9 cellular contexts compared by ENCODE assay signal in the genomic region with DNA sequence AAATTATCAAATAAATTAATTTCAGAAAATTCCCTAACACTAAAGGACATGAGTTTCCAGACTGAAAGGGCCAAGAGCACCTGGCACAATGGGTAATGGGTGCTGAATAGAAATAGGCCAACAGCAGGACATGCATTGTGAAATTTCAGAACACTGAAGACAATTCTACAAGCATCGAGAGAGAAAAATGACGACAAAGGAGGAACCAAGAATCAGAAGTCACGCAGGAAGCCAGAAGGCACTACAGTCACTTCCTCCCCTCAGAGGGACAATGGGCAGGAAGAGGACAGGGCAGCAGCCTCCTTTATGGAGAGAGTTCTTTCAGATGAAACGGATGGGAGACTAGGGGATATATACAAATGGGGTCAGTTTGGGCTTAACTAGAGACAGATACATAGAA. TPM values are rescaled to one million over a fixed set of nuclear protein-coding genes. Genes with fewer than 3 reads are reported as not detected.
A peak's percentile ranks its signal among the peaks of the same experiment; 100 is the strongest.
DNase-seq lines count a peak whose midpoint lies in the region; ATAC-seq and TF ChIP-seq lines count a peak whose summit lies in the region.
"Had no signal": no experiment of that assay in that cellular context is flagged by ENCODE, and none has a peak within 500 bp of the region (broad histone marks: within the 10 kb centered on the region; RNA-seq: fewer than 3 reads in every experiment).

No MANE protein-coding gene starts in this region.

- peaks cover 11% of the 10 kb centered on the region for H3K4me1 Mint-ChIP-seq in activated CD4-positive, alpha-beta memory T cell treated with anti-CD3 and anti-CD28 coated beads for 36 hours (ENCODE audit: low read depth)

- no peaks in the 10 kb centered on the region for H4K20me1 ChIP-seq in BLaER1

- intact Hi-C loops in activated CD4-positive, alpha-beta memory T cell treated with anti-CD3 and anti-CD28 coated beads for 36 hours (cut with micrococcal nuclease), result no loop called here

- no peak for TF ChIP-seq CTCF in liver (IDR thresholded peaks at IDR 0.05; ENCODE audit: low read depth, low read length, missing input control)

- no peaks in the 10 kb centered on the region for H3K27me3 Mint-ChIP-seq in activated CD4-positive, alpha-beta memory T cell treated with anti-CD3 and anti-CD28 coated beads for 36 hours

- WGBS in liver, result 59% methylated on average over 4 of the region's 4 CpGs

- no peak for DNase-seq in activated CD4-positive, alpha-beta memory T cell treated with anti-CD3 and anti-CD28 coated beads for 36 hours
- DNase-seq in NK-92 (lab: John Stamatoyannopoulos, UW; ENCODE audit: unreplicated experiment), result no peak
- DNase-seq in HAP-1 (ENCODE audit: low spot score in 2 of 2), result no peak
- DNase-seq in NCI-H1694 (lab: John Stamatoyannopoulos, UW), result no peak
- DNase-seq: NCI-H1417 treated with DMSO at 0.1 percent for 48 hours had no signal

- H3K4me1 ChIP-seq in BLaER1 (peaks cover 19% of the 10 kb centered on the region), liver (ENCODE audit: control insufficient read depth in 4 of 4, insufficient read depth in 4 of 4, low read length in 3 of 4) (no peaks in the 10 kb centered on the region), HAP-1 (no peaks in the 10 kb centered on the region)

- peak; percentile 16 to 28 for TF ChIP-seq RAD21 in liver (IDR thresholded peaks at IDR 0.05)

- no peak overlapping the region for H3K4me3 Mint-ChIP-seq in activated CD4-positive, alpha-beta memory T cell treated with anti-CD3 and anti-CD28 coated beads for 36 hours

- H3K27me3 ChIP-seq in BLaER1 (no peaks in the 10 kb centered on the region), liver (ENCODE audit: control insufficient read depth in 4 of 4, insufficient read depth in 4 of 4, low read length in 3 of 4) (no peaks in the 10 kb centered on the region), HAP-1 (ENCODE audit: low read depth) (no peaks in the 10 kb centered on the region)

- H3K9ac ChIP-seq in BLaER1, result no peak overlapping the region
- no peak overlapping the region for H3K9ac ChIP-seq in liver (ENCODE audit: low read depth in 1 of 2, low read length in 2 of 2)

- POLR2A ChIA-PET in activated CD4-positive, alpha-beta memory T cell treated with anti-CD3 and anti-CD28 coated beads for 36 hours (lab: Charles Lee), result no interaction called here

- in situ Hi-C loops in HAP-1 (cut with MboI; ENCODE audit: low sequenced_read_pairs), result loop anchor here (25.0 kb wide), 1 partner anchor 478 kb away; no protein-coding TSS in a partner anchor

- H3K36me3 Mint-ChIP-seq in activated CD4-positive, alpha-beta memory T cell treated with anti-CD3 and anti-CD28 coated beads for 36 hours, result peaks cover 9% of the 10 kb centered on the region

- ATAC-seq in GM21576 (IDR thresholded peaks at IDR 0.05; ENCODE audit: unreplicated experiment) (peak; percentile 75), HG02970 (IDR thresholded peaks at IDR 0.05; ENCODE audit: low FRiP score, unreplicated experiment) (no peak)

- H3K27ac Mint-ChIP-seq in activated CD4-positive, alpha-beta memory T cell treated with anti-CD3 and anti-CD28 coated beads for 36 hours, result peak overlapping the region; percentile 10

- no peaks in the 10 kb centered on the region for H3K9me3 ChIP-seq in BLaER1
- H3K9me3 ChIP-seq in liver (ENCODE audit: control insufficient read depth in 4 of 4, low read length in 3 of 4), result no peaks in the 10 kb centered on the region
- no peaks in the 10 kb centered on the region for H3K9me3 ChIP-seq in HAP-1

- H3K4me2 ChIP-seq in BLaER1, result peak overlapping the region; percentile 10

- H3K27ac ChIP-seq in BLaER1 (no peak overlapping the region), liver (ENCODE audit: low read depth in 1 of 2, low read length in 2 of 2) (peak overlapping the region; percentile 54 to 69)

- CTCF ChIA-PET in activated CD4-positive, alpha-beta memory T cell treated with anti-CD3 and anti-CD28 coated beads for 36 hours (lab: Charles Lee), result no interaction called here

- no peaks in the 10 kb centered on the region for H3K9me3 Mint-ChIP-seq in activated CD4-positive, alpha-beta memory T cell treated with anti-CD3 and anti-CD28 coated beads for 36 hours

- H3K4me3 ChIP-seq in BLaER1 (no peak overlapping the region), liver (ENCODE audit: low read depth in 1 of 3, low read length in 3 of 3) (no peak overlapping the region), HAP-1 (no peak overlapping the region)

- H3K36me3 ChIP-seq in BLaER1, result peaks cover 11% of the 10 kb centered on the region; the same call in 1 of the 2 replicates
- H3K36me3 ChIP-seq in liver (ENCODE audit: control insufficient read depth in 4 of 4, insufficient read depth in 3 of 4, low read depth in 1 of 4, low read length in 3 of 4), result no peaks in the 10 kb centered on the region
- peaks cover 7% of the 10 kb centered on the region; the same call in 1 of the 2 replicates for H3K36me3 ChIP-seq in HAP-1 (replicated peaks)

TF ChIP-seq in liver, 16 proteins besides CTCF, POLR2A, EP300 and RAD21:
- peak; percentile 53 for TF ChIP-seq YY1 (IDR thresholded peaks at IDR 0.05)
- TF ChIP-seq SP1 (IDR thresholded peaks at IDR 0.05), result peak; percentile 42
- no peak for TF ChIP-seq FOXA1 (IDR thresholded peaks at IDR 0.05)
- TF ChIP-seq JUND (IDR thresholded peaks at IDR 0.05), result no peak
- TF ChIP-seq, protein P1, sequence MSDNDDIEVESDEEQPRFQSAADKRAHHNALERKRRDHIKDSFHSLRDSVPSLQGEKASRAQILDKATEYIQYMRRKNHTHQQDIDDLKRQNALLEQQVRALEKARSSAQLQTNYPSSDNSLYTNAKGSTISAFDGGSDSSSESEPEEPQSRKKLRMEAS (IDR thresholded peaks at IDR 0.05), result peak; percentile 34
- TF ChIP-seq TAF1 (conservative IDR thresholded peaks at IDR 0.05), result no peak
- TF ChIP-seq, protein P2, sequence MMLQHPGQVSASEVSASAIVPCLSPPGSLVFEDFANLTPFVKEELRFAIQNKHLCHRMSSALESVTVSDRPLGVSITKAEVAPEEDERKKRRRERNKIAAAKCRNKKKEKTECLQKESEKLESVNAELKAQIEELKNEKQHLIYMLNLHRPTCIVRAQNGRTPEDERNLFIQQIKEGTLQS (IDR thresholded peaks at IDR 0.05), result no peak

RNA-seq across cellular contexts. Expression of a gene that starts 22.7 kb away (rescaled TPM):
- total RNA-seq in activated CD4-positive, alpha-beta memory T cell treated with anti-CD3 and anti-CD28 coated beads for 36 hours, result 10 to 100 TPM; 75.5 to 77.1 TPM
- total RNA-seq in liver, result 10 to 100 TPM; 53.8 to 75.7 TPM
- polyA plus RNA-seq in liver, result 100 to 1,000 TPM in 1 of 2 donors, 10 to 100 TPM in 1; 83.1 to 101 TPM

RNA-seq across cellular contexts. Expression of a gene that starts 29.6 kb away (rescaled TPM):
- total RNA-seq in activated CD4-positive, alpha-beta memory T cell treated with anti-CD3 and anti-CD28 coated beads for 36 hours, result 100 to 1,000 TPM; 554 to 560 TPM
- total RNA-seq in liver, result 100 to 1,000 TPM in 1 of 2 donors, 10 to 100 TPM in 1; 19.3 to 161 TPM
- polyA plus RNA-seq in liver, result 10 to 100 TPM; 14.1 to 28.3 TPM

RNA-seq across cellular contexts. Expression of a gene that starts 36.6 kb away (rescaled TPM):
- 10 to 100 TPM; 46.5 to 47.4 TPM for total RNA-seq in activated CD4-positive, alpha-beta memory T cell treated with anti-CD3 and anti-CD28 coated beads for 36 hours
- 10 to 100 TPM; 17.6 to 31.6 TPM for total RNA-seq in liver
- polyA plus RNA-seq in liver, result 10 to 100 TPM in 1 of 2 donors, 1 to 10 TPM in 1; 9.6 to 11.2 TPM
